ENCODE assay signal across 19 cellular contexts in the genomic region with DNA sequence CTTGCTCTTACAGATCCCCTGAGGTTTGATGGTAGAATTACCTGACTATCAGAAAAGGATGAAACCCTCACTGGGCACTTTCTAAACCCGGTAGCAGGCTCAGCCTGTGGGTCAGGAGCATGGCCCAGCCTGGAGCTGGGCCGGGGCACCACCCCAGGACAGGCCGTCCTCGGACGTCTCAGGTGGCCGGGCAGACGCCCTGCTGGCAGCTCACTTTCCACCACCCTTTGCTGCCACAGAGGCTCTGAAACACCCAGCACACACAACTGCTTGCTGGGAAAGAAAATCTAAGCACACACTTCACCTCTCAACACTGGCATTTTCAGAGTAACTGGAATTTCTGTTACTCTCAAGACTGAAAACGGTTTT. TPM values are rescaled to one million over a fixed set of nuclear protein-coding genes. Genes with fewer than 3 reads are reported as not detected.
DNase-seq lines count a peak whose midpoint lies in the region; ATAC-seq, FAIRE-seq and TF ChIP-seq lines count a peak whose summit lies in the region.
"Had no signal": no experiment of that assay in that cellular context is flagged by ENCODE, and none has a peak within 500 bp of the region (broad histone marks: within the 10 kb centered on the region; RNA-seq: fewer than 3 reads in every experiment).

No MANE protein-coding gene starts in this region.

- H3K27ac ChIP-seq in left ventricle myocardium inferior (replicated peaks) (peak overlapping the region; percentile 54), kidney (ENCODE audit: low read depth in 2 of 2, low read length in 2 of 2) (no peak overlapping the region)
- H3K27ac ChIP-seq: HL-60 had no signal

- intact Hi-C loops in left ventricle myocardium inferior (cut with micrococcal nuclease) (no loop called here), cardiac septum (cut with DNase I) (loop anchor here (2.0 kb wide), 1 partner anchor 92 kb away; no protein-coding TSS in a partner anchor), kidney (cut with DNase I) (no loop called here)

- H3K4me3 Mint-ChIP-seq in T-helper 17 cell: no peak overlapping the region
- H3K4me3 Mint-ChIP-seq: B cell; CD4-positive, alpha-beta T cell had no signal

- H3K4me3 ChIP-seq in left ventricle myocardium inferior (peak overlapping the region; percentile 23), kidney (ENCODE audit: low read length in 2 of 2) (no peak overlapping the region)

- H3K36me3 Mint-ChIP-seq in T-helper 17 cell (ENCODE audit: low read depth): peaks cover 2% of the 10 kb centered on the region

- no peak overlapping the region for H3K9ac ChIP-seq in kidney (ENCODE audit: low read length in 2 of 2)

- no peaks in the 10 kb centered on the region for H3K27me3 Mint-ChIP-seq in T-helper 17 cell
- H3K27me3 Mint-ChIP-seq: B cell; CD4-positive, alpha-beta T cell had no signal

- ATAC-seq in T-helper 17 cell (no peak), GM21515 (IDR thresholded peaks at IDR 0.05; ENCODE audit: unreplicated experiment) (no peak)
- ATAC-seq: HCT116 had no signal

- peaks cover 11% of the 10 kb centered on the region for H3K4me1 Mint-ChIP-seq in T-helper 17 cell

- H3K36me3 ChIP-seq in left ventricle myocardium inferior (peaks cover 34% of the 10 kb centered on the region), kidney (ENCODE audit: control insufficient read depth in 1 of 2, insufficient read depth in 2 of 2, low read length in 2 of 2) (peaks cover 6 to 16% of the 10 kb centered on the region in 2 donors)

- H3K27ac Mint-ChIP-seq in T-helper 17 cell: peak overlapping the region; percentile 8
- H3K27ac Mint-ChIP-seq: B cell; CD4-positive, alpha-beta T cell had no signal

- H3K9me3 ChIP-seq in left ventricle myocardium inferior (replicated peaks) (no peaks in the 10 kb centered on the region), T-helper 17 cell (ENCODE audit: control insufficient read depth, low read length, poor library complexity, severe bottlenecking) (no peaks in the 10 kb centered on the region), kidney (ENCODE audit: control insufficient read depth in 1 of 2, low read length in 2 of 2) (no peaks in the 10 kb centered on the region)

- DNase-seq in left ventricle myocardium inferior (no peak), cardiac septum (ENCODE audit: low spot score) (no peak), T-helper 17 cell (no peak), kidney (peak; percentile 65), hippocampal formation (lab: John Stamatoyannopoulos, UW) (no peak), mesenteric fat pad (ENCODE audit: low spot score) (no peak)
- DNase-seq: C1 segment of cervical spinal cord; CD4-positive, alpha-beta T cell; DMS153; DND-41; GDM1 had no signal

- peak; percentile 12 for TF ChIP-seq CTCF in left ventricle myocardium inferior (IDR thresholded peaks at IDR 0.05; ENCODE audit: borderline replicate concordance)
- TF ChIP-seq CTCF in kidney (IDR thresholded peaks at IDR 0.05; ENCODE audit: borderline replicate concordance, extremely low read depth, insufficient read depth): no peak

- H3K27me3 ChIP-seq in left ventricle myocardium inferior (ENCODE audit: low read depth): no peaks in the 10 kb centered on the region

- FAIRE-seq in kidney (lab: Jason Lieb, UNC): no peak
- FAIRE-seq: A204.1, D721Med, GM12892, GM19239 had no signal

- H3K4me1 ChIP-seq in left ventricle myocardium inferior (peaks cover 67% of the 10 kb centered on the region), kidney (ENCODE audit: control insufficient read depth in 1 of 2, insufficient read depth in 1 of 2, low read depth in 1 of 2, low read length in 2 of 2) (peaks cover 10 to 12% of the 10 kb centered on the region in 2 donors)

RNA-seq across cellular contexts. Expression of a gene that starts 4.4 kb away (rescaled TPM):
- total RNA-seq in left ventricle myocardium inferior: 108 TPM
- total RNA-seq in cardiac septum: 90.3 TPM
- total RNA-seq in T-helper 17 cell: 10 to 100 TPM; 23.2 to 23.7 TPM
- 40.2 TPM for total RNA-seq in kidney
- polyA plus RNA-seq in kidney (ENCODE audit: insufficient read depth, low read depth, low replicate concordance): 52.6 TPM
- 36.3 TPM for total RNA-seq in mesenteric fat pad

RNA-seq across cellular contexts. Expression of a gene that starts 49.4 kb away (rescaled TPM):
- total RNA-seq in left ventricle myocardium inferior: 20.0 TPM
- total RNA-seq in cardiac septum: 25.5 TPM
- total RNA-seq in T-helper 17 cell: 10 to 100 TPM; 32.6 to 39.3 TPM
- total RNA-seq in kidney: 38.6 TPM
- polyA plus RNA-seq in kidney (ENCODE audit: insufficient read depth, low read depth, low replicate concordance): 3.3 TPM
- total RNA-seq in mesenteric fat pad: 35.3 TPM
